ENCODE assay signal across 8 cellular contexts in genomic region chr20:31670371-31671228, GRCh38. TPM values are rescaled to one million over a fixed set of nuclear protein-coding genes. Genes with fewer than 3 reads are reported as not detected.
DNase-seq lines count a peak whose midpoint lies in the region; ATAC-seq and TF ChIP-seq lines count a peak whose summit lies in the region.

No MANE protein-coding gene starts in this region.

- BruUV-seq in HCT116 (replicated peaks; lab: Mats Ljungman, UMichigan) (no TSS peak), PC-3 (replicated peaks; lab: Mats Ljungman, UMichigan) (no TSS peak)

- H3K4me2 ChIP-seq in HCT116 (ENCODE audit: low read length): no peak overlapping the region; the same call in 1 of the 2 replicates
- H3K4me2 ChIP-seq in smooth muscle cell: peak overlapping the region; percentile 10
- no peak overlapping the region for H3K4me2 ChIP-seq in PC-3 (ENCODE audit: low read length)

- POLR2A ChIA-PET in HCT116 (lab: Charles Lee): no interaction called here
- POLR2A ChIA-PET in WTC11 (lab: Charles Lee): no interaction called here
- POLR2A ChIA-PET in PC-3 (lab: Charles Lee; ENCODE audit: unreplicated experiment): no interaction called here

- RAD21 ChIA-PET in HCT116 (lab: Charles Lee; ENCODE audit: low non-redundant PET in 1 of 2, low total read pairs in 2 of 2, uncharacterized antibody in 2 of 2, unreplicated experiment in 2 of 2): no interaction called here

- no peak for TF ChIP-seq RAD21 in HCT116 (IDR thresholded peaks at IDR 0.05; ENCODE audit: low read depth)

- H3K4me3 ChIP-seq in HCT116 (replicated peaks in 1 of 2; ENCODE audit: low read depth in 1 of 2, low read length in 2 of 2) (no peak overlapping the region), right cardiac atrium (ENCODE audit: low read length) (no peak overlapping the region), smooth muscle cell (no peak overlapping the region), PC-3 (ENCODE audit: low read length) (no peak overlapping the region)

- H2AFZ ChIP-seq in HCT116 (ENCODE audit: low read depth, low read length, poor library complexity, severe bottlenecking): no peak overlapping the region
- H2AFZ ChIP-seq in smooth muscle cell (ENCODE audit: low read depth): no peak overlapping the region
- H2AFZ ChIP-seq in PC-3 (ENCODE audit: low read length): no peak overlapping the region

- H3K27me3 ChIP-seq in HCT116 (ENCODE audit: insufficient read depth, low read length): no peaks in the 10 kb centered on the region
- no peaks in the 10 kb centered on the region for H3K27me3 ChIP-seq in right cardiac atrium (ENCODE audit: control insufficient read depth, insufficient read depth)
- H3K27me3 ChIP-seq in smooth muscle cell (ENCODE audit: low read depth): no peaks in the 10 kb centered on the region
- no peaks in the 10 kb centered on the region for H3K27me3 ChIP-seq in foreskin keratinocyte
- H3K27me3 ChIP-seq in PC-3 (ENCODE audit: low read length): no peaks in the 10 kb centered on the region

- H3K79me2 ChIP-seq in HCT116 (ENCODE audit: insufficient read depth, low read length): peaks cover 99% of the 10 kb centered on the region
- H3K79me2 ChIP-seq in smooth muscle cell (ENCODE audit: low read depth): peaks cover 7% of the 10 kb centered on the region
- H3K79me2 ChIP-seq in PC-3 (ENCODE audit: low read length): peaks cover 91% of the 10 kb centered on the region

- H3K9me2 ChIP-seq in HCT116 (ENCODE audit: insufficient read depth): no peaks in the 10 kb centered on the region
- no peaks in the 10 kb centered on the region for H3K9me2 ChIP-seq in PC-3 (replicated peaks; ENCODE audit: low read length)

- H4K20me1 ChIP-seq in HCT116 (ENCODE audit: insufficient read depth): no peaks in the 10 kb centered on the region
- peaks cover 75% of the 10 kb centered on the region for H4K20me1 ChIP-seq in smooth muscle cell (ENCODE audit: low read depth)
- H4K20me1 ChIP-seq in PC-3 (ENCODE audit: low read length): peaks cover 14% of the 10 kb centered on the region; the same call in 1 of the 2 replicates

- no peak overlapping the region for H3K4me3 Mint-ChIP-seq in activated naive CD8-positive, alpha-beta T cell treated with anti-CD3 and anti-CD28 coated beads for 36 hours
- no peak overlapping the region for H3K4me3 Mint-ChIP-seq in WTC11

- H3K9ac ChIP-seq in HCT116 (ENCODE audit: low read length) (peak overlapping the region; percentile 8; the same call in 1 of the 2 replicates), smooth muscle cell (ENCODE audit: low read depth) (no peak overlapping the region), PC-3 (ENCODE audit: low read length) (no peak overlapping the region)

- CTCF ChIA-PET in HCT116 (lab: Charles Lee) (interaction anchor here (1.2 to 1.6 kb wide), 2 partner anchors 9 kb away, joined by 5 read pairs; no protein-coding TSS in a partner anchor), WTC11 (lab: Charles Lee) (interaction anchor here (1.3 to 3.4 kb wide), 4 partner anchors 9 to 113 kb away, joined by 3 to 10 read pairs (median 8); no protein-coding TSS in a partner anchor), PC-3 (lab: Charles Lee) (no interaction called here)

- TF ChIP-seq POLR2A in HCT116 (IDR thresholded peaks at IDR 0.05; ENCODE audit: borderline replicate concordance, extremely low read depth, insufficient read depth, insufficient read length): no peak

- H3K36me3 Mint-ChIP-seq in activated naive CD8-positive, alpha-beta T cell treated with anti-CD3 and anti-CD28 coated beads for 36 hours: peaks cover 77% of the 10 kb centered on the region
- H3K36me3 Mint-ChIP-seq in WTC11: peaks cover 5% of the 10 kb centered on the region; the same call in 1 of the 2 replicates

- TF ChIP-seq CTCF in HCT116 (IDR thresholded peaks at IDR 0.05 in 2 of 3, conservative IDR thresholded peaks at IDR 0.05 in 1 of 3; ENCODE audit: borderline replicate concordance in 1 of 3, insufficient read depth in 1 of 3, low read depth in 2 of 3, low read length in 2 of 3) (no peak), smooth muscle cell (IDR thresholded peaks at IDR 0.05; ENCODE audit: borderline replicate concordance, insufficient read depth, poor library complexity, severe bottlenecking) (no peak), foreskin keratinocyte (conservative IDR thresholded peaks at IDR 0.05) (no peak), WTC11 (IDR thresholded peaks at IDR 0.05) (no peak), PC-3 (conservative IDR thresholded peaks at IDR 0.05; ENCODE audit: low read depth, low read length) (no peak)

- WGBS in right cardiac atrium: 30% methylated on average over 10 of the region's 10 CpGs
- WGBS in smooth muscle cell (ENCODE audit: low lambda C conversion rate): 56% methylated on average over 10 of the region's 10 CpGs

- peaks cover 3% of the 10 kb centered on the region for H3K27me3 Mint-ChIP-seq in activated naive CD8-positive, alpha-beta T cell treated with anti-CD3 and anti-CD28 coated beads for 36 hours
- no peaks in the 10 kb centered on the region for H3K27me3 Mint-ChIP-seq in WTC11 (ENCODE audit: low read depth)

- ATAC-seq in HCT116 (no peak), right cardiac atrium (peak; percentile 80), foreskin keratinocyte (no peak), WTC11 (no peak), PC-3 (no peak)

- no peaks in the 10 kb centered on the region for H3K9me3 Mint-ChIP-seq in activated naive CD8-positive, alpha-beta T cell treated with anti-CD3 and anti-CD28 coated beads for 36 hours
- H3K9me3 Mint-ChIP-seq in WTC11: no peaks in the 10 kb centered on the region

- peaks cover 72% of the 10 kb centered on the region for H3K4me1 Mint-ChIP-seq in activated naive CD8-positive, alpha-beta T cell treated with anti-CD3 and anti-CD28 coated beads for 36 hours
- H3K4me1 Mint-ChIP-seq in WTC11: peaks cover 15% of the 10 kb centered on the region

- intact Hi-C loops in HCT116 (cut with micrococcal nuclease): no loop called here
- intact Hi-C loops in right cardiac atrium (cut with DNase I): no loop called here
- intact Hi-C loops in PC-3 (cut with micrococcal nuclease): no loop called here

- H3K27ac Mint-ChIP-seq in activated naive CD8-positive, alpha-beta T cell treated with anti-CD3 and anti-CD28 coated beads for 36 hours: peak overlapping the region; percentile 64
- H3K27ac Mint-ChIP-seq in WTC11: no peak overlapping the region

- peaks cover 27 to 91% of the 10 kb centered on the region in 2 experiments for H3K4me1 ChIP-seq in HCT116 (ENCODE audit: control insufficient read depth in 1 of 2, insufficient read depth in 2 of 2, low read length in 2 of 2)
- peaks cover 49% of the 10 kb centered on the region for H3K4me1 ChIP-seq in right cardiac atrium (ENCODE audit: control insufficient read depth, insufficient read depth, low read length)
- peaks cover 6% of the 10 kb centered on the region for H3K4me1 ChIP-seq in smooth muscle cell (ENCODE audit: low read depth)
- H3K4me1 ChIP-seq in foreskin keratinocyte: peaks cover 6% of the 10 kb centered on the region
- H3K4me1 ChIP-seq in PC-3 (ENCODE audit: insufficient read depth, low read length): peaks cover 19% of the 10 kb centered on the region

- H3K36me3 ChIP-seq in HCT116 (ENCODE audit: control insufficient read depth in 1 of 2, insufficient read depth in 2 of 2, low read length in 2 of 2) (peaks cover 2 to 68% of the 10 kb centered on the region in 2 experiments; a peak in 2 of 4 replicates), smooth muscle cell (ENCODE audit: low read depth) (no peaks in the 10 kb centered on the region), PC-3 (ENCODE audit: low read depth, low read length) (peaks cover 63% of the 10 kb centered on the region)

- no peak for DNase-seq in HCT116 (ENCODE audit: low read depth, low spot score)
- no peak for DNase-seq in activated naive CD8-positive, alpha-beta T cell treated with anti-CD3 and anti-CD28 coated beads for 36 hours
- DNase-seq in right cardiac atrium: peak; percentile 72 to 92 (median 87)
- peak; percentile 8 for DNase-seq in smooth muscle cell (lab: John Stamatoyannopoulos, UW; ENCODE audit: unreplicated experiment)
- no peak for DNase-seq in foreskin keratinocyte
- no peak for DNase-seq in WTC11 (ENCODE audit: low spot score)
- DNase-seq in mesenteric fat pad (ENCODE audit: low spot score): no peak
- no peak for DNase-seq in PC-3

- H3K9me3 ChIP-seq in HCT116 (ENCODE audit: control insufficient read depth in 1 of 2, insufficient read depth in 1 of 2, low read depth in 1 of 2, low read length in 2 of 2) (no peaks in the 10 kb centered on the region), right cardiac atrium (ENCODE audit: control insufficient read depth, low read length) (no peaks in the 10 kb centered on the region), smooth muscle cell (replicated peaks; ENCODE audit: low read depth) (no peaks in the 10 kb centered on the region), PC-3 (ENCODE audit: low read length) (no peaks in the 10 kb centered on the region)

- H3K27ac ChIP-seq in HCT116 (ENCODE audit: low read depth, low read length) (peak overlapping the region; percentile 22), right cardiac atrium (ENCODE audit: low read length) (peak overlapping the region; percentile 95), smooth muscle cell (ENCODE audit: low read depth) (no peak overlapping the region), foreskin keratinocyte (no peak overlapping the region), PC-3 (ENCODE audit: low read length) (no peak overlapping the region)

- H3F3A ChIP-seq in smooth muscle cell (ENCODE audit: low read depth): peaks cover 16% of the 10 kb centered on the region
- H3F3A ChIP-seq in PC-3 (ENCODE audit: low read length, unreplicated experiment): no peaks in the 10 kb centered on the region

RNA-seq across cellular contexts. Expression of gene COX4I2, which starts 32.9 kb away (rescaled TPM):
- total RNA-seq in HCT116 (2021; ENCODE audit: unreplicated experiment) (not detected), right cardiac atrium (10 to 100 TPM in 1 of 4 donors, 1 to 10 TPM in 3; 3.1 to 13.2 (median 9.0) TPM), smooth muscle cell (not detected in 2 replicates), foreskin keratinocyte (not detected in 2 replicates), WTC11 (2021) (0.44 TPM in 1 of 3 replicates, not detected in the others), mesenteric fat pad (2.3 TPM), PC-3 (2014; rRNA removed) (not detected in 2 replicates)
- polyA plus RNA-seq in HCT116 (2012): 0.11 TPM in 1 of 2 replicates, not detected in the other
- not detected for total RNA-seq in activated naive CD8-positive, alpha-beta T cell treated with anti-CD3 and anti-CD28 coated beads for 36 hours
- polyA plus RNA-seq in right cardiac atrium (29.5 TPM), smooth muscle cell (0.80 and 2.1 TPM in 2 replicates), foreskin keratinocyte (not detected in 2 replicates)

RNA-seq across cellular contexts. Expression of gene BCL2L1, which starts 52.1 kb away (rescaled TPM):
- total RNA-seq in HCT116 (2021; ENCODE audit: unreplicated experiment) (226 TPM), right cardiac atrium (10 to 100 TPM; 39.9 to 56.9 (median 46.1) TPM), smooth muscle cell (35.5 and 47.0 TPM in 2 replicates), foreskin keratinocyte (114 and 136 TPM in 2 replicates), WTC11 (2021) (52.9 to 62.0 TPM (median 53.9 TPM) in 3 replicates), mesenteric fat pad (135 TPM), PC-3 (2014; rRNA removed) (260 and 277 TPM in 2 replicates)
- polyA plus RNA-seq in HCT116 (2012): 186 and 209 TPM in 2 replicates
- 100 to 1,000 TPM; 196 to 206 TPM for total RNA-seq in activated naive CD8-positive, alpha-beta T cell treated with anti-CD3 and anti-CD28 coated beads for 36 hours
- polyA plus RNA-seq in right cardiac atrium (46.0 TPM), smooth muscle cell (24.8 and 41.1 TPM in 2 replicates), foreskin keratinocyte (106 and 115 TPM in 2 replicates)

Comparison
In these comparisons a context has a peak if more than half of its experiments do, and no peak if none do; other contexts are left out.
1. ATAC-seq: peak in right cardiac atrium (2 of 2); none in HCT116 (single experiment), foreskin keratinocyte (single experiment), WTC11 (single experiment) and PC-3 (single experiment).
2. DNase-seq: peak in right cardiac atrium (3 of 3) and smooth muscle cell (single experiment); none in HCT116 (single experiment), activated naive CD8-positive, alpha-beta T cell treated with anti-CD3 and anti-CD28 coated beads for 36 hours (single experiment), foreskin keratinocyte (0 of 2), WTC11 (single experiment), mesenteric fat pad (single experiment) and PC-3 (single experiment).
3. H3K27ac ChIP-seq: peak in HCT116 (single experiment) and right cardiac atrium (single experiment); none in smooth muscle cell (single experiment), foreskin keratinocyte (single experiment) and PC-3 (single experiment).